In genomic region chr11:126104420-126104819, GRCh38 we compare ENCODE assay signal across 13 cellular contexts. TPM values are rescaled to one million over a fixed set of nuclear protein-coding genes. Genes with fewer than 3 reads are reported as not detected.
DNase-seq lines count a peak whose midpoint lies in the region; ATAC-seq and TF ChIP-seq lines count a peak whose summit lies in the region.
"Had no signal": no experiment of that assay in that cellular context is flagged by ENCODE, and none has a peak within 500 bp of the region (broad histone marks: within the 10 kb centered on the region; RNA-seq: fewer than 3 reads in every experiment).

No MANE protein-coding gene starts in this region.

- H3K9me3 ChIP-seq in CD8-positive, alpha-beta T cell (ENCODE audit: low read length): no peaks in the 10 kb centered on the region
- H3K9me3 ChIP-seq: lower lobe of right lung had no signal

- H3K4me1 Mint-ChIP-seq in CD8-positive, alpha-beta T cell (ENCODE audit: low read depth): no peaks in the 10 kb centered on the region
- H3K4me1 Mint-ChIP-seq: CD8-positive, alpha-beta memory T cell had no signal

- no peaks in the 10 kb centered on the region for H3K9me3 Mint-ChIP-seq in CD8-positive, alpha-beta T cell
- H3K9me3 Mint-ChIP-seq: CD8-positive, alpha-beta memory T cell had no signal

- H2AFZ ChIP-seq in KMS-11 (ENCODE audit: low read depth): no peak overlapping the region

- intact Hi-C loops in CD8-positive, alpha-beta T cell (cut with DNase I, micrococcal nuclease): no loop called here

- no peak overlapping the region for H3K4me3 Mint-ChIP-seq in CD8-positive, alpha-beta T cell
- H3K4me3 Mint-ChIP-seq: CD8-positive, alpha-beta memory T cell had no signal

- DNase-seq in DMS53 (lab: John Stamatoyannopoulos, UW) (peak; percentile 87), NCI-H69 (lab: John Stamatoyannopoulos, UW) (peak; percentile 76), islet precursor cell (peak; percentile 86), caudate nucleus (lab: John Stamatoyannopoulos, UW) (no peak), HuH-7 (ENCODE audit: low spot score) (no peak)
- DNase-seq in CD8-positive, alpha-beta T cell: no peak
- DNase-seq: activated CD4-positive, CD25-positive, alpha-beta regulatory T cell treated with anti-CD3 and anti-CD28 coated beads, Interleukin-2, amount 50 U/mL, for 72 hours; CD8-positive, alpha-beta memory T cell; lower lobe of right lung; occipital lobe; SW 1271 had no signal

- H3K27ac Mint-ChIP-seq in CD8-positive, alpha-beta T cell: no peak overlapping the region
- H3K27ac Mint-ChIP-seq: CD8-positive, alpha-beta memory T cell had no signal

- no peak for TF ChIP-seq CTCF in KMS-11 (conservative IDR thresholded peaks at IDR 0.05; ENCODE audit: low read depth, low read length)
- no peak for TF ChIP-seq CTCF in CD8-positive, alpha-beta T cell (IDR thresholded peaks at IDR 0.05)

- POLR2A ChIA-PET in CD8-positive, alpha-beta T cell (lab: Charles Lee): no interaction called here

- no peaks in the 10 kb centered on the region for H4K20me1 ChIP-seq in KMS-11 (ENCODE audit: insufficient read depth)

- no peaks in the 10 kb centered on the region for H3K27me3 Mint-ChIP-seq in CD8-positive, alpha-beta T cell (ENCODE audit: low read depth)

- no peaks in the 10 kb centered on the region for H3K79me2 ChIP-seq in KMS-11 (ENCODE audit: insufficient read depth, low read depth)

- peaks cover 64% of the 10 kb centered on the region for H3K4me1 ChIP-seq in KMS-11 (ENCODE audit: low read depth, poor library complexity, severe bottlenecking)
- H3K4me1 ChIP-seq in CD8-positive, alpha-beta T cell (ENCODE audit: insufficient read depth, low read length): no peaks in the 10 kb centered on the region

- no peak overlapping the region for H3K4me3 ChIP-seq in KMS-11 (IDR thresholded peaks at IDR 0.05; ENCODE audit: insufficient read depth, low read depth, low read length)
- H3K4me3 ChIP-seq in CD8-positive, alpha-beta T cell (ENCODE audit: low read depth, low read length): no peak overlapping the region
- H3K4me3 ChIP-seq: lower lobe of right lung had no signal

- H3K4me2 ChIP-seq in KMS-11: peak overlapping the region; percentile 72

- H3K36me3 ChIP-seq in KMS-11 (ENCODE audit: insufficient read depth): no peaks in the 10 kb centered on the region
- no peaks in the 10 kb centered on the region for H3K36me3 ChIP-seq in CD8-positive, alpha-beta T cell (ENCODE audit: insufficient read depth, low read length)
- H3K36me3 ChIP-seq: lower lobe of right lung had no signal

- no peak for ATAC-seq in GM21529 (IDR thresholded peaks at IDR 0.05; ENCODE audit: unreplicated experiment)
- ATAC-seq in CD8-positive, alpha-beta T cell: no peak
- ATAC-seq: lower lobe of right lung had no signal

- peak overlapping the region; percentile 6; the same call in 1 of the 2 replicates for H3K9ac ChIP-seq in KMS-11

- H3K36me3 Mint-ChIP-seq in CD8-positive, alpha-beta T cell: no peaks in the 10 kb centered on the region
- H3K36me3 Mint-ChIP-seq: CD8-positive, alpha-beta memory T cell had no signal

- CTCF ChIA-PET in CD8-positive, alpha-beta T cell (lab: Charles Lee): no interaction called here

- H3K27me3 ChIP-seq in KMS-11 (ENCODE audit: insufficient read depth, low read depth): no peaks in the 10 kb centered on the region
- no peaks in the 10 kb centered on the region for H3K27me3 ChIP-seq in CD8-positive, alpha-beta T cell (ENCODE audit: insufficient read depth, low read length)

- peak overlapping the region; percentile 65 for H3K27ac ChIP-seq in KMS-11
- no peak overlapping the region for H3K27ac ChIP-seq in caudate nucleus (ENCODE audit: low read depth, low read length)
- no peak overlapping the region for H3K27ac ChIP-seq in CD8-positive, alpha-beta T cell (ENCODE audit: low read depth, low read length)
- H3K27ac ChIP-seq: lower lobe of right lung had no signal

RNA-seq across cellular contexts. Expression of gene CDON, which starts 41.8 kb away (rescaled TPM):
- total RNA-seq in CD8-positive, alpha-beta T cell: 1 to 10 TPM in 1 of 2 experiments, under 1 TPM in 1; 1.00 to 1.1 TPM

Comparison
In these comparisons a context has a peak if more than half of its experiments do, and no peak if none do; other contexts are left out.
1. DNase-seq: peak in DMS53 (single experiment), NCI-H69 (single experiment) and islet precursor cell (single experiment); none in caudate nucleus (0 of 61), HuH-7 (single experiment) and CD8-positive, alpha-beta T cell (0 of 7).